ENCODE assay signal across 2 cellular contexts in the genomic region with DNA sequence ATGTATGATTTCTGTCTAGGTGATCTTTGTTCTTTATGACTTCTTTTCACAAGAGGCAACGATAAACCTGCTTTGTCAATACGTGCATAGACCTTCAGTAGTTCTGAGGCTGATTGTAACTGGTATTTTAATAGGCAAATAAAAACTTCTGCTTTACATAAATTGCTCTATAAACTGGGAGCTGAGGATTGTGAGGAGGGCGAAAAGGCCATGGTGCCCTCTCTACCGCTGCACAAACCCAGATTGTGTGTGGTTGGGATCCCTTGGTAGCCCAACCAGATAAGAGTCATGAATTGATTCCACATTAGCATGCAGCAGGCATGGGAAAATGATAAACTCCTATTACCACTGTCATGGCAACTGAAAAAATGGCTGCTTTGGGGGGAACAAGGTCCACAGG.
TF ChIP-seq lines count a peak whose summit lies in the region.

No MANE protein-coding gene starts in this region.

TF ChIP-seq in GM23338, 12 proteins besides CTCF, POLR2A, EP300 and RAD21 (continues in another document):
- TF ChIP-seq EZH2 (IDR thresholded peaks at IDR 0.05; ENCODE audit: low read depth, unreplicated experiment) (no peak), CREB1 (CRISPR knock-in tag; IDR thresholded peaks at IDR 0.05; ENCODE audit: low read depth) (no peak), EZH2phosphoT487 (IDR thresholded peaks at IDR 0.05; ENCODE audit: unreplicated experiment) (no peak), STAT1 (IDR thresholded peaks at IDR 0.05; ENCODE audit: unreplicated experiment) (no peak), POLR2AphosphoS5 (IDR thresholded peaks at IDR 0.05; ENCODE audit: low read depth) (no peak), JUNB (IDR thresholded peaks at IDR 0.05; ENCODE audit: unreplicated experiment) (no peak), ZNF331 (CRISPR knock-in tag; IDR thresholded peaks at IDR 0.05; ENCODE audit: low read depth) (no peak), ZNF114 (CRISPR knock-in tag; IDR thresholded peaks at IDR 0.05) (no peak), NANOG (IDR thresholded peaks at IDR 0.05; ENCODE audit: borderline replicate concordance) (no peak)
- TF ChIP-seq, protein P1, sequence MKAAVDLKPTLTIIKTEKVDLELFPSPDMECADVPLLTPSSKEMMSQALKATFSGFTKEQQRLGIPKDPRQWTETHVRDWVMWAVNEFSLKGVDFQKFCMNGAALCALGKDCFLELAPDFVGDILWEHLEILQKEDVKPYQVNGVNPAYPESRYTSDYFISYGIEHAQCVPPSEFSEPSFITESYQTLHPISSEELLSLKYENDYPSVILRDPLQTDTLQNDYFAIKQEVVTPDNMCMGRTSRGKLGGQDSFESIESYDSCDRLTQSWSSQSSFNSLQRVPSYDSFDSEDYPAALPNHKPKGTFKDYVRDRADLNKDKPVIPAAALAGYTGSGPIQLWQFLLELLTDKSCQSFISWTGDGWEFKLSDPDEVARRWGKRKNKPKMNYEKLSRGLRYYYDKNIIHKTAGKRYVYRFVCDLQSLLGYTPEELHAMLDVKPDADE (IDR thresholded peaks at IDR 0.05): no peak
- TF ChIP-seq, protein P2, sequence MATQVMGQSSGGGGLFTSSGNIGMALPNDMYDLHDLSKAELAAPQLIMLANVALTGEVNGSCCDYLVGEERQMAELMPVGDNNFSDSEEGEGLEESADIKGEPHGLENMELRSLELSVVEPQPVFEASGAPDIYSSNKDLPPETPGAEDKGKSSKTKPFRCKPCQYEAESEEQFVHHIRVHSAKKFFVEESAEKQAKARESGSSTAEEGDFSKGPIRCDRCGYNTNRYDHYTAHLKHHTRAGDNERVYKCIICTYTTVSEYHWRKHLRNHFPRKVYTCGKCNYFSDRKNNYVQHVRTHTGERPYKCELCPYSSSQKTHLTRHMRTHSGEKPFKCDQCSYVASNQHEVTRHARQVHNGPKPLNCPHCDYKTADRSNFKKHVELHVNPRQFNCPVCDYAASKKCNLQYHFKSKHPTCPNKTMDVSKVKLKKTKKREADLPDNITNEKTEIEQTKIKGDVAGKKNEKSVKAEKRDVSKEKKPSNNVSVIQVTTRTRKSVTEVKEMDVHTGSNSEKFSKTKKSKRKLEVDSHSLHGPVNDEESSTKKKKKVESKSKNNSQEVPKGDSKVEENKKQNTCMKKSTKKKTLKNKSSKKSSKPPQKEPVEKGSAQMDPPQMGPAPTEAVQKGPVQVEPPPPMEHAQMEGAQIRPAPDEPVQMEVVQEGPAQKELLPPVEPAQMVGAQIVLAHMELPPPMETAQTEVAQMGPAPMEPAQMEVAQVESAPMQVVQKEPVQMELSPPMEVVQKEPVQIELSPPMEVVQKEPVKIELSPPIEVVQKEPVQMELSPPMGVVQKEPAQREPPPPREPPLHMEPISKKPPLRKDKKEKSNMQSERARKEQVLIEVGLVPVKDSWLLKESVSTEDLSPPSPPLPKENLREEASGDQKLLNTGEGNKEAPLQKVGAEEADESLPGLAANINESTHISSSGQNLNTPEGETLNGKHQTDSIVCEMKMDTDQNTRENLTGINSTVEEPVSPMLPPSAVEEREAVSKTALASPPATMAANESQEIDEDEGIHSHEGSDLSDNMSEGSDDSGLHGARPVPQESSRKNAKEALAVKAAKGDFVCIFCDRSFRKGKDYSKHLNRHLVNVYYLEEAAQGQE (IDR thresholded peaks at IDR 0.05; ENCODE audit: unreplicated experiment): no peak

TF ChIP-seq in H1, 55 proteins besides CTCF, POLR2A, EP300 and RAD21:
- TF ChIP-seq YY1 (IDR thresholded peaks at IDR 0.05; ENCODE audit: low read depth, low read length): 0 out of 2 replicates have a peak, but pooled peaks have one; percentile 36
- TF ChIP-seq CTBP2 (IDR thresholded peaks at IDR 0.05; ENCODE audit: borderline replicate concordance, insufficient read depth, insufficient read length, low read length): no peak
